ENCODE assay signal across 8 cellular contexts in genomic region chr1:226937940-226938725, GRCh38. TPM values are rescaled to one million over a fixed set of nuclear protein-coding genes. Genes with fewer than 3 reads are reported as not detected.
DNase-seq lines count a peak whose midpoint lies in the region; ATAC-seq, FAIRE-seq and TF ChIP-seq lines count a peak whose summit lies in the region.

No MANE protein-coding gene starts in this region.

- H3K4me3 Mint-ChIP-seq in IgD-negative memory B cell = peak overlapping the region in 3 of 4 donors; percentile 51 to 100 (median 94)
- H3K4me3 Mint-ChIP-seq in naive thymus-derived CD8-positive, alpha-beta T cell = peak overlapping the region; percentile 87 to 96 (median 91)

- in situ Hi-C loops in K562 (cut with MboI) = no loop called here

- no peaks in the 10 kb centered on the region for H3K27me3 ChIP-seq in ACC112 (ENCODE audit: insufficient read depth, low read length)
- H3K27me3 ChIP-seq in K562 (ENCODE audit: control insufficient read depth in 2 of 2, insufficient read depth in 2 of 2, low read length in 2 of 2) = no peaks in the 10 kb centered on the region

- H3K9me3 Mint-ChIP-seq in IgD-negative memory B cell = peaks cover 4 to 14% (median 6%) of the 10 kb centered on the region in 3 donors
- H3K9me3 Mint-ChIP-seq in naive thymus-derived CD8-positive, alpha-beta T cell = peaks cover 9 to 21% (median 16%) of the 10 kb centered on the region in 9 donors

- POLR2A ChIA-PET in K562 (lab: Yijun Ruan, JAX) = interaction anchor here (0.6 to 2.4 kb wide), 9 partner anchors 8 to 838 kb away, joined by 3 to 12 read pairs (median 4); no protein-coding TSS in a partner anchor
- POLR2A ChIA-PET in naive thymus-derived CD8-positive, alpha-beta T cell (lab: Charles Lee) = interaction anchor here (0.6 to 4.9 kb wide), 22 partner anchors 9 to 1548 kb away, joined by 3 to 54 read pairs (median 4); partner anchors contain the start of genes IBA57 and PARP1

- no peak for DNase-seq in K562 (ENCODE audit: extremely low read depth in 1 of 4, low spot score in 3 of 4)
- DNase-seq in naive thymus-derived CD8-positive, alpha-beta T cell = no peak
- no peak for DNase-seq in middle frontal gyrus (ENCODE audit: extremely low spot score, low spot score)

- H3K4me1 ChIP-seq in ACC112 (ENCODE audit: control insufficient read depth, insufficient read depth, low read length, unreplicated experiment) = peaks cover 14% of the 10 kb centered on the region
- H3K4me1 ChIP-seq in K562 (replicated peaks in 1 of 2; ENCODE audit: control insufficient read depth in 2 of 2, insufficient read depth in 2 of 2, low read length in 2 of 2) = peaks cover 35 to 39% of the 10 kb centered on the region in 2 experiments

- H3K4me3 ChIP-seq in ACC112 (ENCODE audit: low read depth, low read length) (peak overlapping the region; percentile 86), K562 (no peak overlapping the region)

- H3K27ac Mint-ChIP-seq in IgD-negative memory B cell = peak overlapping the region; percentile 98 to 100 (median 99)
- H3K27ac Mint-ChIP-seq in naive thymus-derived CD8-positive, alpha-beta T cell = peak overlapping the region; percentile 95 to 98 (median 98)

- H3K9me1 ChIP-seq in K562 (ENCODE audit: control insufficient read depth, insufficient read depth, low read length) = no peaks in the 10 kb centered on the region

- H2AFZ ChIP-seq in ACC112 (ENCODE audit: low read length, unreplicated experiment) (peak overlapping the region; percentile 66), K562 (ENCODE audit: low read depth, low read length) (peak overlapping the region; percentile 95)

- peak; percentile 19 for FAIRE-seq in K562 (lab: Jason Lieb, UNC)

- H3K36me3 ChIP-seq in ACC112 (ENCODE audit: insufficient read depth, low read length) (no peaks in the 10 kb centered on the region; the same call in 1 of the 2 replicates), K562 (ENCODE audit: control insufficient read depth, insufficient read depth, low read length) (no peaks in the 10 kb centered on the region)

- H3K36me3 Mint-ChIP-seq in IgD-negative memory B cell = peaks cover 6% of the 10 kb centered on the region
- H3K36me3 Mint-ChIP-seq in naive thymus-derived CD8-positive, alpha-beta T cell = peaks cover 3 to 14% (median 14%) of the 10 kb centered on the region in 3 donors

- H3K4me1 Mint-ChIP-seq in IgD-negative memory B cell = peaks cover 18 to 22% (median 22%) of the 10 kb centered on the region in 3 donors
- H3K4me1 Mint-ChIP-seq in naive thymus-derived CD8-positive, alpha-beta T cell = peaks cover 17 to 45% (median 39%) of the 10 kb centered on the region in 4 donors

- no TSS peak for BruUV-seq in K562 (replicated peaks; lab: Mats Ljungman, UMichigan)

- TF ChIP-seq EP300 in K562 (IDR thresholded peaks at IDR 0.05; ENCODE audit: low read length) = no peak

- no peak for TF ChIP-seq RAD21 in K562 (CRISPR knock-in tag; conservative IDR thresholded peaks at IDR 0.05 in 1 of 2, IDR thresholded peaks at IDR 0.05 in 1 of 2)

- H3K9me3 ChIP-seq in K562 (replicated peaks; ENCODE audit: control insufficient read depth, insufficient read depth, low read depth, low read length) = peaks cover 5% of the 10 kb centered on the region

- WGBS in K562 (ENCODE audit: insufficient coverage, low coverage, missing lambda C conversion rate) = 55% methylated on average over 10 of the region's 10 CpGs

- peak overlapping the region; percentile 65 to 86; a peak in 3 of 4 replicates for H3K9ac ChIP-seq in K562 (ENCODE audit: insufficient read depth in 1 of 2, low read depth in 2 of 2, low read length in 2 of 2)

- ATAC-seq in K562 = no peak
- ATAC-seq in naive thymus-derived CD8-positive, alpha-beta T cell = no peak
- ATAC-seq in GM19467 (IDR thresholded peaks at IDR 0.05; ENCODE audit: unreplicated experiment) = no peak
- ATAC-seq in HG03097 (IDR thresholded peaks at IDR 0.05; ENCODE audit: low FRiP score, unreplicated experiment) = no peak
- ATAC-seq in GM21423 (IDR thresholded peaks at IDR 0.05; ENCODE audit: unreplicated experiment) = no peak

- peak overlapping the region; percentile 35; the same call in 1 of the 2 replicates for H3K4me2 ChIP-seq in K562 (ENCODE audit: insufficient read depth, low read length)

- H3K79me2 ChIP-seq in ACC112 (ENCODE audit: control insufficient read depth, insufficient read depth, low read length, unreplicated experiment) (no peaks in the 10 kb centered on the region), K562 (ENCODE audit: control insufficient read depth, insufficient read depth, low read length) (peaks cover 25% of the 10 kb centered on the region)

- intact Hi-C loops in K562 (cut with micrococcal nuclease) = no loop called here

- no peaks in the 10 kb centered on the region; the same call in 1 of the 2 replicates for H4K20me1 ChIP-seq in K562 (replicated peaks; ENCODE audit: control insufficient read depth, insufficient read depth, low read length)

- H3K27ac ChIP-seq in ACC112 (ENCODE audit: low read depth, low read length) (peak overlapping the region; percentile 84), K562 (ENCODE audit: extremely low read depth, low read depth, low read length) (peak overlapping the region; percentile 96)

- CTCF ChIA-PET in K562 (lab: Yijun Ruan, JAX; ENCODE audit: low intra/inter-chr PET ratio) = no interaction called here

- no peaks in the 10 kb centered on the region for H3K27me3 Mint-ChIP-seq in IgD-negative memory B cell
- no peaks in the 10 kb centered on the region for H3K27me3 Mint-ChIP-seq in naive thymus-derived CD8-positive, alpha-beta T cell

- TF ChIP-seq CTCF in K562 (IDR thresholded peaks at IDR 0.05 in 2 of 3, conservative IDR thresholded peaks at IDR 0.05 in 1 of 3; ENCODE audit: insufficient read depth in 2 of 3, low read depth in 1 of 3, low read length in 3 of 3) = no peak

- TF ChIP-seq POLR2A in K562 (conservative IDR thresholded peaks at IDR 0.05) = no peak

TF ChIP-seq in K562, 482 proteins besides CTCF, POLR2A, EP300 and RAD21 (continues in another document):
- 0 out of 2 replicates have a peak, but pooled peaks have one; percentile 2 for TF ChIP-seq SPI1 (IDR thresholded peaks at IDR 0.05; ENCODE audit: borderline replicate concordance, low read depth, low read length)
- no peak for TF ChIP-seq KAT8 (IDR thresholded peaks at IDR 0.05; ENCODE audit: low read depth)
- TF ChIP-seq ELF2 (CRISPR knock-in tag; IDR thresholded peaks at IDR 0.05) = no peak
- 0 out of 2 replicates have a peak, but pooled peaks have one; percentile 38 for TF ChIP-seq FOXK1 (CRISPR knock-in tag; IDR thresholded peaks at IDR 0.05; ENCODE audit: borderline replicate concordance)
- TF ChIP-seq ELF1 (tag; IDR thresholded peaks at IDR 0.05) = peak; percentile 53; the same call in 1 of the 2 replicates
- TF ChIP-seq MCM3 (IDR thresholded peaks at IDR 0.05) = no peak

RNA-seq across cellular contexts. Expression of gene COQ8A, which starts 2.0 kb away (rescaled TPM):
- polyA plus RNA-seq in IgD-negative memory B cell (57.4 TPM), K562 (2011; rRNA removed) (38.4 and 40.1 TPM in 2 replicates), K562 (2014; fragmentation: Illumina TruSeq; extraction: Trizol) (32.4 and 42.5 TPM in 2 replicates), K562 (2014; fragmentation: Nextera tagmentation; extraction: Ambion mirVana) (1 to 10 TPM; 2.6 to 4.1 TPM), K562 (2014; rRNA removed) (38.0 and 45.7 TPM in 2 replicates)
- total RNA-seq in K562 (2011; cell fraction: chromatin; rRNA removed; ENCODE audit: low replicate concordance) = 36.8 and 53.6 TPM in 2 replicates
- 34.5 and 34.7 TPM in 2 replicates for total RNA-seq in K562 (2011; cell fraction: nucleolus; rRNA removed)
- 35.6 and 48.2 TPM in 2 replicates for total RNA-seq in K562 (2011; cell fraction: nucleoplasm; rRNA removed)
- total RNA-seq in K562 (2014; rRNA removed) (40.1 and 45.0 TPM in 2 replicates), K562 (2014; rRNA removed; fragmentation: Illumina TruSeq; extraction: Trizol) (18.4 and 18.6 TPM in 2 replicates), K562 (2015; rRNA removed; fragmentation: Illumina TruSeq; extraction: Trizol) (20.5 and 20.7 TPM in 2 replicates), K562 (2021) (44.3 and 54.3 TPM in 2 replicates)
- 36.3 and 44.9 TPM in 2 replicates for polyA plus RNA-seq in K562 (2011; cell fraction: cytosol; rRNA removed)
- polyA plus RNA-seq in K562 (2011; cell fraction: nucleus; rRNA removed) = 78.8 and 89.1 TPM in 2 replicates
- polyA plus RNA-seq in K562 (2012) = 27.1 and 42.6 TPM in 2 replicates
- polyA minus RNA-seq in K562 (2011; rRNA and poly(A)+ RNA removed) = 18.9 and 22.0 TPM in 2 replicates
- 18.2 and 22.0 TPM in 2 replicates for polyA minus RNA-seq in K562 (2011; cell fraction: cytosol; rRNA and poly(A)+ RNA removed)
- polyA minus RNA-seq in K562 (2011; cell fraction: nucleus; rRNA and poly(A)+ RNA removed) = 18.6 and 21.1 TPM in 2 replicates
- total RNA-seq in naive thymus-derived CD8-positive, alpha-beta T cell = 10 to 100 TPM; 77.9 to 78.6 TPM
- polyA plus RNA-seq in naive thymus-derived CD8-positive, alpha-beta T cell = 10 to 100 TPM; 37.7 to 74.2 (median 63.8) TPM
